ENCODE assay signal across 8 cellular contexts in genomic region chr10:14838582-14839304, GRCh38. TPM values are rescaled to one million over a fixed set of nuclear protein-coding genes. Genes with fewer than 3 reads are reported as not detected.
A peak's percentile ranks its signal among the peaks of the same experiment; 100 is the strongest.
DNase-seq lines count a peak whose midpoint lies in the region; ATAC-seq, FAIRE-seq and TF ChIP-seq lines count a peak whose summit lies in the region.

No MANE protein-coding gene starts in this region.

- H3K4me1 Mint-ChIP-seq in astrocyte (ENCODE audit: low read depth, unreplicated experiment): peaks cover 2% of the 10 kb centered on the region

- TF ChIP-seq CTCF in DOHH2 (IDR thresholded peaks at IDR 0.05; ENCODE audit: low read depth, low read length, poor library complexity, severe bottlenecking) (no peak), HFF-Myc (IDR thresholded peaks at IDR 0.05; ENCODE audit: low read depth, low read length, missing control alignments) (no peak), astrocyte (IDR thresholded peaks at IDR 0.05; ENCODE audit: insufficient read depth, low read depth, low read length) (no peak), sigmoid colon (IDR thresholded peaks at IDR 0.05) (no peak)

- no peak for TF ChIP-seq POLR2A in sigmoid colon (IDR thresholded peaks at IDR 0.05)

- peak overlapping the region; percentile 66 for H3K27ac ChIP-seq in DOHH2 (ENCODE audit: low read depth, low read length)
- H3K27ac ChIP-seq in astrocyte (ENCODE audit: low read depth, low read length): peak overlapping the region; percentile 97
- peak overlapping the region; percentile 90 to 96 (median 95) for H3K27ac ChIP-seq in sigmoid colon

- peak overlapping the region; percentile 99 for H3K9ac ChIP-seq in astrocyte (ENCODE audit: low read length)

- H3K4me2 ChIP-seq in DOHH2 (ENCODE audit: low read length) (peak overlapping the region; percentile 82), astrocyte (ENCODE audit: low read length) (peak overlapping the region; percentile 92)

- H3K4me3 ChIP-seq in DOHH2 (ENCODE audit: low read length) (peak overlapping the region; percentile 97), HFF-Myc (replicated peaks; ENCODE audit: low read depth, low read length) (peak overlapping the region; percentile 94), astrocyte (ENCODE audit: insufficient read depth, low read depth, low read length) (peak overlapping the region; percentile 94), iPS-11a (ENCODE audit: low read depth, low read length) (peak overlapping the region; percentile 89), sigmoid colon (peak overlapping the region; percentile 86 to 95 (median 90))

- no peaks in the 10 kb centered on the region for H3K9me2 ChIP-seq in DOHH2 (replicated peaks; ENCODE audit: control insufficient read depth, low read length)

- peaks cover 2% of the 10 kb centered on the region; the same call in 1 of the 2 replicates for H3F3A ChIP-seq in DOHH2 (ENCODE audit: control insufficient read depth, insufficient read depth)

- H3K27ac Mint-ChIP-seq in astrocyte (ENCODE audit: unreplicated experiment): peak overlapping the region; percentile 89

- DNase-seq in HFF-Myc (ENCODE audit: extremely low read depth, low read depth) (no peak), RPMI8226 (peak; percentile 40), astrocyte (ENCODE audit: low read depth) (peak; percentile 19), sigmoid colon (peak; percentile 72), NCI-H2171 (lab: John Stamatoyannopoulos, UW) (no peak)

- no peaks in the 10 kb centered on the region for H3K27me3 Mint-ChIP-seq in astrocyte (ENCODE audit: low read depth, unreplicated experiment)

- H3K27me3 ChIP-seq in DOHH2 (ENCODE audit: control insufficient read depth, low read length): no peaks in the 10 kb centered on the region
- no peaks in the 10 kb centered on the region for H3K27me3 ChIP-seq in astrocyte (ENCODE audit: insufficient read depth, low read length)
- no peaks in the 10 kb centered on the region for H3K27me3 ChIP-seq in sigmoid colon

- H3K4me1 ChIP-seq in DOHH2 (ENCODE audit: control insufficient read depth, low read length) (peaks cover 20% of the 10 kb centered on the region), astrocyte (ENCODE audit: insufficient read depth, low read length) (peaks cover 8% of the 10 kb centered on the region), sigmoid colon (peaks cover 0 to 27% (median 17%) of the 10 kb centered on the region in 4 donors)

- H4K20me1 ChIP-seq in DOHH2 (ENCODE audit: control insufficient read depth, insufficient read depth, low read depth, low read length) (peaks cover 15% of the 10 kb centered on the region), astrocyte (ENCODE audit: insufficient read depth, low read length) (peaks cover 7% of the 10 kb centered on the region)

- no peaks in the 10 kb centered on the region for H3K9me3 ChIP-seq in DOHH2 (ENCODE audit: control insufficient read depth, insufficient read depth, low read length)
- no peaks in the 10 kb centered on the region for H3K9me3 ChIP-seq in astrocyte (ENCODE audit: insufficient read depth, low read depth, low read length)
- no peaks in the 10 kb centered on the region for H3K9me3 ChIP-seq in sigmoid colon

- no peaks in the 10 kb centered on the region for H3K9me3 Mint-ChIP-seq in astrocyte (ENCODE audit: unreplicated experiment)

- peaks cover 2% of the 10 kb centered on the region for H3K36me3 Mint-ChIP-seq in astrocyte (ENCODE audit: low read depth, unreplicated experiment)

- intact Hi-C loops in sigmoid colon (cut with DNase I): loop anchor here (2.0 to 10.0 kb wide), 6 partner anchors 40 to 1054 kb away; partner anchors contain the start of genes FAM171A1, MEIG1 and SUV39H2

- H3K4me3 Mint-ChIP-seq in astrocyte (ENCODE audit: unreplicated experiment): peak overlapping the region; percentile 98

- peaks cover 50% of the 10 kb centered on the region for H3K36me3 ChIP-seq in DOHH2 (ENCODE audit: control insufficient read depth, low read length)
- peaks cover 25% of the 10 kb centered on the region for H3K36me3 ChIP-seq in astrocyte (ENCODE audit: insufficient read depth, low read length)
- peaks cover 13 to 38% (median 20%) of the 10 kb centered on the region in 4 donors for H3K36me3 ChIP-seq in sigmoid colon

- no peak for ATAC-seq in GM19467 (IDR thresholded peaks at IDR 0.05; ENCODE audit: unreplicated experiment)

- 0 to 1% methylated on average over 60 of the region's 60 CpGs for WGBS in sigmoid colon, 2 donors

- TF ChIP-seq EP300 in sigmoid colon (IDR thresholded peaks at IDR 0.05): no peak

- FAIRE-seq in astrocyte (lab: Jason Lieb, UNC): no peak

- peak overlapping the region; percentile 96 for H2AFZ ChIP-seq in astrocyte (ENCODE audit: low read depth, low read length)

- H3K79me2 ChIP-seq in DOHH2 (ENCODE audit: control insufficient read depth, low read length): peaks cover 63% of the 10 kb centered on the region
- H3K79me2 ChIP-seq in astrocyte (ENCODE audit: insufficient read depth, low read length): peaks cover 36% of the 10 kb centered on the region

RNA-seq across cellular contexts. Expression of gene HSPA14, which starts 0.6 kb away (rescaled TPM):
- total RNA-seq in astrocyte: 12.8 and 13.3 TPM in 2 replicates
- 10 to 100 TPM in 2 of 4 donors, 1 to 10 TPM in 2; 10.0 to 13.4 (median 11.6) TPM for total RNA-seq in sigmoid colon
- 10 to 100 TPM; 16.1 to 19.8 (median 19.7) TPM for polyA plus RNA-seq in sigmoid colon

RNA-seq across cellular contexts. Expression of gene MSANTD7, which starts 0.6 kb away (rescaled TPM):
- total RNA-seq in astrocyte (15.1 and 16.0 TPM in 2 replicates), sigmoid colon (1 to 10 TPM; 4.7 to 8.1 (median 5.8) TPM)
- polyA plus RNA-seq in sigmoid colon: 1 to 10 TPM; 3.2 to 6.3 (median 3.6) TPM

RNA-seq across cellular contexts. Expression of gene CDNF, which starts 0.9 kb away (rescaled TPM):
- 1.4 and 2.0 TPM in 2 replicates for total RNA-seq in astrocyte
- total RNA-seq in sigmoid colon: 1 to 10 TPM in 3 of 4 donors, not detected in 1; 1.5 to 2.9 (median 2.2) TPM
- polyA plus RNA-seq in sigmoid colon: under 1 TPM in 1 of 3 donors, not detected in 2; 0.95 TPM

RNA-seq across cellular contexts. Expression of gene SUV39H2, which starts 39.9 kb away (rescaled TPM):
- total RNA-seq in astrocyte (10.6 and 13.8 TPM in 2 replicates), sigmoid colon (1 to 10 TPM; 3.9 to 6.4 (median 5.3) TPM)
- 1 to 10 TPM; 4.2 to 6.0 (median 4.6) TPM for polyA plus RNA-seq in sigmoid colon

Comparison
In these comparisons a context has a peak if more than half of its experiments do, and no peak if none do; other contexts are left out.
1. DNase-seq: peak in RPMI8226 (single experiment), astrocyte (single experiment) and sigmoid colon (single experiment); none in HFF-Myc (single experiment) and NCI-H2171 (single experiment).
2. Peak in every context shown above with its lines, with median percentiles within 50 percentile points of each other: H3K27ac ChIP-seq and H3K4me3 ChIP-seq.